Comparison of ENCODE assay signal across 8 cellular contexts in genomic region chr18:10131783-10132381, GRCh38.
DNase-seq lines count a peak whose midpoint lies in the region; ATAC-seq, FAIRE-seq and TF ChIP-seq lines count a peak whose summit lies in the region.

No MANE protein-coding gene starts in this region.

- TF ChIP-seq CTCF in endothelial cell of umbilical vein (IDR thresholded peaks at IDR 0.05; ENCODE audit: extremely low read depth in 1 of 2, insufficient read depth in 1 of 2, low read depth in 1 of 2, low read length in 2 of 2), result no peak
- no peak for TF ChIP-seq CTCF in mucosa of descending colon (IDR thresholded peaks at IDR 0.05)
- TF ChIP-seq CTCF in type B pancreatic cell (conservative IDR thresholded peaks at IDR 0.05), result no peak

- FAIRE-seq in endothelial cell of umbilical vein (lab: Jason Lieb, UNC), result no peak

- H3K36me3 ChIP-seq in endothelial cell of umbilical vein (ENCODE audit: control insufficient read depth in 2 of 2, extremely low read depth in 1 of 2, insufficient read depth in 2 of 2, low read length in 2 of 2), result no peaks in the 10 kb centered on the region
- no peaks in the 10 kb centered on the region for H3K36me3 ChIP-seq in mucosa of descending colon (ENCODE audit: low read depth)

- peaks cover 7 to 13% of the 10 kb centered on the region in 2 experiments for H3K27me3 ChIP-seq in endothelial cell of umbilical vein (ENCODE audit: control insufficient read depth in 2 of 2, insufficient read depth in 2 of 2, low read length in 2 of 2)

- ATAC-seq in mucosa of descending colon, result peak; percentile 77
- ATAC-seq in HG03439 (IDR thresholded peaks at IDR 0.05; ENCODE audit: unreplicated experiment), result no peak

- no peaks in the 10 kb centered on the region for H3K36me3 Mint-ChIP-seq in type B pancreatic cell

- H3K4me2 ChIP-seq in endothelial cell of umbilical vein (ENCODE audit: insufficient read depth, low read length), result no peak overlapping the region

- intact Hi-C loops in endothelial cell of umbilical vein (cut with micrococcal nuclease), result loop anchor here (5.0 kb wide), 1 partner anchor 75 kb away; no protein-coding TSS in a partner anchor
- intact Hi-C loops in mucosa of descending colon (cut with DNase I, micrococcal nuclease), result no loop called here

- no peaks in the 10 kb centered on the region for H4K20me1 ChIP-seq in endothelial cell of umbilical vein (replicated peaks; ENCODE audit: control insufficient read depth, extremely low read depth, insufficient read depth, low read length)

- DNase-seq in NCI-H1092 treated with DMSO at 0.1 percent for 48 hours (lab: John Stamatoyannopoulos, UW) (peak; percentile 5), NCI-H1092 (lab: John Stamatoyannopoulos, UW) (no peak), endothelial cell of umbilical vein (ENCODE audit: low read depth, low spot score) (no peak), mucosa of descending colon (peak in 1 of 3 donors; percentile 39), type B pancreatic cell (ENCODE audit: extremely low spot score, unreplicated experiment) (peak; percentile 76), GM03348 (ENCODE audit: low spot score) (no peak), NCI-H2029 treated with DMSO at 0.1 percent for 48 hours (lab: John Stamatoyannopoulos, UW) (no peak)

- H2AFZ ChIP-seq in endothelial cell of umbilical vein (ENCODE audit: low read depth, low read length), result peak overlapping the region; percentile 5

- H3K27me3 Mint-ChIP-seq in type B pancreatic cell, result no peaks in the 10 kb centered on the region

- H3K4me3 ChIP-seq in endothelial cell of umbilical vein (replicated peaks in 1 of 3; ENCODE audit: insufficient read depth in 1 of 3, low read depth in 1 of 3, low read length in 3 of 3), result peak overlapping the region in 1 of 3 experiments; percentile 7
- no peak overlapping the region for H3K4me3 ChIP-seq in mucosa of descending colon

- no peaks in the 10 kb centered on the region for H3K4me1 ChIP-seq in endothelial cell of umbilical vein (ENCODE audit: control insufficient read depth, extremely low read depth, insufficient read depth, low read length)
- H3K4me1 ChIP-seq in mucosa of descending colon (ENCODE audit: low read depth), result no peaks in the 10 kb centered on the region

- CTCF ChIA-PET in endothelial cell of umbilical vein (lab: Charles Lee), result interaction anchor here (1.0 to 2.6 kb wide), 2 partner anchors 10 to 386 kb away, joined by 3 to 6 read pairs; no protein-coding TSS in a partner anchor

- H3K27ac ChIP-seq in endothelial cell of umbilical vein (ENCODE audit: insufficient read depth, low read depth, low read length), result no peak overlapping the region

- POLR2A ChIA-PET in endothelial cell of umbilical vein (lab: Charles Lee), result no interaction called here

- dilution Hi-C loops in endothelial cell of umbilical vein (cut with MboI; ENCODE audit: extremely low pct_ligation_motif_present, low sequenced_read_pairs), result no loop called here

- H3K9me3 Mint-ChIP-seq in type B pancreatic cell, result no peaks in the 10 kb centered on the region

- no peaks in the 10 kb centered on the region for H3K79me2 ChIP-seq in endothelial cell of umbilical vein (ENCODE audit: control insufficient read depth, insufficient read depth, low read length)

- BruUV-seq in endothelial cell of umbilical vein (replicated peaks; lab: Mats Ljungman, UMichigan), result no TSS peak

- peak overlapping the region; percentile 79 for H3K4me3 Mint-ChIP-seq in type B pancreatic cell

- no peak for TF ChIP-seq POLR2A in endothelial cell of umbilical vein (IDR thresholded peaks at IDR 0.05; ENCODE audit: low read depth, low read length)

- H3K4me1 Mint-ChIP-seq in type B pancreatic cell (ENCODE audit: unreplicated experiment), result peaks cover 54% of the 10 kb centered on the region

- H3K9ac ChIP-seq in endothelial cell of umbilical vein (replicated peaks; ENCODE audit: extremely low read depth, insufficient read depth, low read length), result no peak overlapping the region

- peak overlapping the region; percentile 71 for H3K27ac Mint-ChIP-seq in type B pancreatic cell

- no peaks in the 10 kb centered on the region for H3K9me1 ChIP-seq in endothelial cell of umbilical vein (replicated peaks; ENCODE audit: control insufficient read depth, extremely low read depth, insufficient read depth, low read length)

- H3K9me3 ChIP-seq in endothelial cell of umbilical vein (replicated peaks; ENCODE audit: control insufficient read depth, insufficient read depth, low read length) (no peaks in the 10 kb centered on the region), mucosa of descending colon (no peaks in the 10 kb centered on the region)

TF ChIP-seq in endothelial cell of umbilical vein, 7 proteins besides CTCF, POLR2A, EP300 and RAD21:
- TF ChIP-seq EZH2 (IDR thresholded peaks at IDR 0.05; ENCODE audit: borderline replicate concordance, low read depth, low read length, severe bottlenecking), result peak; percentile 52
- TF ChIP-seq MAX (IDR thresholded peaks at IDR 0.05; ENCODE audit: insufficient read depth, insufficient read length), result no peak
- TF ChIP-seq FOS (IDR thresholded peaks at IDR 0.05; ENCODE audit: borderline replicate concordance, insufficient read depth, low read length), result no peak
- no peak for TF ChIP-seq GATA2 (IDR thresholded peaks at IDR 0.05; ENCODE audit: insufficient read depth, insufficient read length, low read depth, low read length)

Comparison
In these comparisons a context has a peak if more than half of its experiments do, and no peak if none do; other contexts are left out.
1. DNase-seq: peak in NCI-H1092 treated with DMSO at 0.1 percent for 48 hours (single experiment) and type B pancreatic cell (single experiment); none in NCI-H1092 (single experiment), endothelial cell of umbilical vein (single experiment), GM03348 (single experiment) and NCI-H2029 treated with DMSO at 0.1 percent for 48 hours (single experiment).